In genomic region chr12:3872800-3873636, GRCh38 we compare ENCODE assay signal across 8 cellular contexts. TPM values are rescaled to one million over a fixed set of nuclear protein-coding genes. Genes with fewer than 3 reads are reported as not detected.
DNase-seq lines count a peak whose midpoint lies in the region; ATAC-seq and TF ChIP-seq lines count a peak whose summit lies in the region.

Gene PARP11, minus strand, starts transcription at chr12:3873399. Its CDS starts 170 bp downstream, at chr12:3873229.

- TF ChIP-seq CTCF in chondrocyte (IDR thresholded peaks at IDR 0.05) = no peak

- H3K4me3 Mint-ChIP-seq in chondrocyte (ENCODE audit: unreplicated experiment) = peak within 1 kb of the TSS; percentile 89

- TF ChIP-seq POLR2A in GM19099 (IDR thresholded peaks at IDR 0.05; ENCODE audit: extremely low read depth, insufficient read length, low read depth) = peak; percentile 75

- H3K27ac Mint-ChIP-seq in chondrocyte (ENCODE audit: unreplicated experiment) = peak within 1 kb of the TSS; percentile 94

- DNase-seq in AG20443 (ENCODE audit: low spot score) = peak; percentile 97
- DNase-seq in NCI-H510A treated with DMSO at 0.1 percent for 48 hours (lab: John Stamatoyannopoulos, UW) = peak; percentile 81
- DNase-seq in activated CD4-positive, alpha-beta T cell treated with anti-CD3 and anti-CD28 coated beads for 24 hours (ENCODE audit: low read depth in 2 of 2) = peak; percentile 97
- DNase-seq in chondrocyte (ENCODE audit: low spot score) = peak; percentile 98
- DNase-seq in kidney glomerular epithelial cell (lab: John Stamatoyannopoulos, UW) = peak; percentile 94
- peak; percentile 88 to 97 for DNase-seq in stimulated activated CD4-positive, alpha-beta T cell treated with anti-CD3 and anti-CD28 coated beads, Interleukin-1b, Interleukin-23, amount 100 ng/mL, for 1 hour (ENCODE audit: low read depth in 2 of 2)

- H3K4me1 Mint-ChIP-seq in chondrocyte (ENCODE audit: low read depth) = peaks cover 21% of the 10 kb centered on the region

- peak; percentile 98 for ATAC-seq in HG03432 (IDR thresholded peaks at IDR 0.05; ENCODE audit: unreplicated experiment)

- H3K27me3 Mint-ChIP-seq in chondrocyte (ENCODE audit: low read depth) = peaks cover 12% of the 10 kb centered on the region

- H3K36me3 Mint-ChIP-seq in chondrocyte (ENCODE audit: low read depth) = peaks cover 2% of the 10 kb centered on the region

- peaks cover 5% of the 10 kb centered on the region for H3K9me3 Mint-ChIP-seq in chondrocyte (ENCODE audit: low read depth)

RNA-seq across cellular contexts. Expression of gene PARP11, which starts in this region (rescaled TPM):
- 7.1 to 10.2 TPM (median 7.1 TPM) in 3 replicates for total RNA-seq in chondrocyte

Comparison
In these comparisons a context has a peak if more than half of its experiments do, and no peak if none do; other contexts are left out.
1. Peak in every context shown above with its lines: DNase-seq and ATAC-seq.